16 cellular contexts compared by ENCODE assay signal in the genomic region with DNA sequence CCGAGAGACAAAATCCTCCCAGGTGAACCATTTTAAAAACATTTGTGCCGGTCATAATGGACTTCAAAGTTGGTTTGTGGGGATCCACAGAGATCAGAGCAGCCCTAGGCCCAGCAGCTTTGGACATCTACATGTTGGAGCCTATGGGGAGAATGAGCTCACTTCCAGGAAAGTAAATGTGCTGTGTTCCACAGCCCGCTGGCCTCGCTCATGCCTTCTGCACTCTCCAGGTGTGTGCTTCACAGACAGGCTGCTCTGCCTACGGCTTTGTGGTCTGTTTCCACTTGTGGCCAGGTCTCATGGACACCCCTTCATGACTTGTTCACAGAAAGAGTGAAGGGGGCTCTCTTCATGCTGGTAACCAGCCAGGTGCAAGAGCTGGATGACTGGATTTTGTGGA.
DNase-seq lines count a peak whose midpoint lies in the region; TF ChIP-seq lines count a peak whose summit lies in the region.
"Had no signal": no experiment of that assay in that cellular context is flagged by ENCODE, and none has a peak within 500 bp of the region (broad histone marks: within the 10 kb centered on the region; RNA-seq: fewer than 3 reads in every experiment).

No MANE protein-coding gene starts in this region.

- no peak for TF ChIP-seq CTCF in coronary artery (IDR thresholded peaks at IDR 0.05)

- no peak overlapping the region for H3K27ac ChIP-seq in coronary artery
- no peak overlapping the region for H3K27ac ChIP-seq in caudate nucleus (ENCODE audit: low read depth, low read length)
- H3K27ac ChIP-seq: A549; BLaER1 treated with 17β-estradiol and CSF1 and Interleukin-3, amounts not matched to agents 10 nM and 100 nM; C4-2B had no signal

- peak; percentile 57 for DNase-seq in coronary artery (ENCODE audit: low spot score)
- peak; percentile 50 for DNase-seq in islet precursor cell
- peak; percentile 82 for DNase-seq in mesenteric fat pad (ENCODE audit: low spot score)
- DNase-seq in SW480 (ENCODE audit: low spot score): no peak
- no peak for DNase-seq in dedifferentiated amniotic fluid mesenchymal stem cell (ENCODE audit: extremely low spot score)
- no peak for DNase-seq in caudate nucleus (lab: John Stamatoyannopoulos, UW)
- DNase-seq: AML-193; Caco-2; Calu3; CD4-positive, alpha-beta T cell; CD8-positive, alpha-beta T cell; DMS79 treated with DMSO at 0.1 percent for 48 hours; GF-D8 had no signal

- no peak overlapping the region for H3K4me3 ChIP-seq in coronary artery
- H3K4me3 ChIP-seq: A549; BLaER1 treated with 17β-estradiol and CSF1 and Interleukin-3, amounts not matched to agents 10 nM and 100 nM had no signal

Comparison
In these comparisons a context has a peak if more than half of its experiments do, and no peak if none do; other contexts are left out.
1. DNase-seq: peak in coronary artery (single experiment), islet precursor cell (single experiment) and mesenteric fat pad (single experiment); none in SW480 (single experiment), dedifferentiated amniotic fluid mesenchymal stem cell (single experiment) and caudate nucleus (0 of 61).